In the genomic region with DNA sequence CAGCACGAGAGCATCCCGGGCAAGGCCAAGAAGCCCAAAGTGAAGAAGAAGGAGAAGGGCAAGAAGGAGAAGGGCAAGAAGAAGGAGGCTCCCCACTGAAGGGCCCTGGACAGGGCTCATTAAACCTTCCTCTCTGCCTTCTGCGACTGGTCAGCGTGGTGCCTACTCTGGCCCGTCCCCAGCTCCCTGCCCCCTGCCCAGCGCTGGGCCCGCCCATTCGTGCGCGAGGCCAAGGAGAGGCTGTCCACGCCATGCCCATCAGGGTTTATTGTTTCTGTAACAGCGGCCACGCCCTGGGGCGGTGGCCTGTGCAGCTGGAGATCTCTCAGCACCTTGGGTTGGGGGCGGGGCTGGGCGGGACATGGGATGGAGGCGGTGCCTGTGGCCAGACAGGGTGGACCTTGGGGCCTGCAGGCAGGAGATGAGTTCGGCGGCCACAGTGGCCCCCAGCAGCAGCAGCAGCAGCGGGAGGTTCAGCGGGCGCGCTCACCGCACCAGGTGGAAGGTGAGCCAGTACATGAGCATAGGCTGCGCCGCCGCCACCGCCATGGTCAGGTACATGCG, we compare ENCODE assay signal across 11 cellular contexts. TPM values are rescaled to one million over a fixed set of nuclear protein-coding genes. Genes with fewer than 3 reads are reported as not detected.
DNase-seq lines count a peak whose midpoint lies in the region; ATAC-seq and TF ChIP-seq lines count a peak whose summit lies in the region.
"Had no signal": no experiment of that assay in that cellular context is flagged by ENCODE, and none has a peak within 500 bp of the region (broad histone marks: within the 10 kb centered on the region; RNA-seq: fewer than 3 reads in every experiment).

No MANE protein-coding gene starts in this region.

- peak; percentile 86 for ATAC-seq in WTC11
- no peak for ATAC-seq in activated CD8-positive, alpha-beta T cell treated with anti-CD3 and anti-CD28 coated beads for 36 hours
- ATAC-seq in T-helper 17 cell = no peak

- H3K27me3 Mint-ChIP-seq in WTC11 (ENCODE audit: low read depth) (peaks cover 4% of the 10 kb centered on the region), type B pancreatic cell (no peaks in the 10 kb centered on the region), T-helper 17 cell (no peaks in the 10 kb centered on the region)
- no peaks in the 10 kb centered on the region for H3K27me3 Mint-ChIP-seq in activated CD8-positive, alpha-beta T cell treated with anti-CD3 and anti-CD28 coated beads for 36 hours
- H3K27me3 Mint-ChIP-seq: activated B cell treated with CpG ODN at 0.5 μM for 24 hours had no signal

- intact Hi-C loops in activated CD8-positive, alpha-beta T cell treated with anti-CD3 and anti-CD28 coated beads for 36 hours (cut with micrococcal nuclease) = no loop called here
- intact Hi-C loops in tibial artery (cut with DNase I; ENCODE audit: low total_unique reads) = no loop called here

- no peak overlapping the region for H3K4me3 ChIP-seq in tibial artery

- H3K9me3 Mint-ChIP-seq in WTC11 = no peaks in the 10 kb centered on the region
- no peaks in the 10 kb centered on the region for H3K9me3 Mint-ChIP-seq in type B pancreatic cell
- H3K9me3 Mint-ChIP-seq in activated CD8-positive, alpha-beta T cell treated with anti-CD3 and anti-CD28 coated beads for 36 hours = no peaks in the 10 kb centered on the region
- H3K9me3 Mint-ChIP-seq: activated B cell treated with CpG ODN at 0.5 μM for 24 hours had no signal

- H3K4me1 Mint-ChIP-seq in WTC11 (peaks cover 16% of the 10 kb centered on the region), type B pancreatic cell (ENCODE audit: unreplicated experiment) (no peaks in the 10 kb centered on the region), T-helper 17 cell (peaks cover 2% of the 10 kb centered on the region)
- H3K4me1 Mint-ChIP-seq in activated CD8-positive, alpha-beta T cell treated with anti-CD3 and anti-CD28 coated beads for 36 hours (ENCODE audit: low read depth) = no peaks in the 10 kb centered on the region
- H3K4me1 Mint-ChIP-seq: activated B cell treated with CpG ODN at 0.5 μM for 24 hours had no signal

- H3K9me3 ChIP-seq in tibial artery = no peaks in the 10 kb centered on the region
- no peaks in the 10 kb centered on the region for H3K9me3 ChIP-seq in T-helper 17 cell (ENCODE audit: control insufficient read depth, low read length, poor library complexity, severe bottlenecking)

- H3K36me3 ChIP-seq in tibial artery = peaks cover 23 to 61% (median 27%) of the 10 kb centered on the region in 3 donors

- H3K27ac Mint-ChIP-seq in WTC11 = peak overlapping the region; percentile 88
- H3K27ac Mint-ChIP-seq in type B pancreatic cell = peak overlapping the region; percentile 96
- H3K27ac Mint-ChIP-seq in activated CD8-positive, alpha-beta T cell treated with anti-CD3 and anti-CD28 coated beads for 36 hours = no peak overlapping the region
- H3K27ac Mint-ChIP-seq in T-helper 17 cell = no peak overlapping the region
- H3K27ac Mint-ChIP-seq: activated B cell treated with CpG ODN at 0.5 μM for 24 hours had no signal

- no peaks in the 10 kb centered on the region for H3K27me3 ChIP-seq in tibial artery

- DNase-seq in NCI-H1417 (lab: John Stamatoyannopoulos, UW) = peak; percentile 23 to 78 (median 36)
- DNase-seq in NCI-H1417 treated with DMSO at 0.1 percent for 48 hours (lab: John Stamatoyannopoulos, UW) = no peak
- DNase-seq in WTC11 (ENCODE audit: low spot score) = peak; percentile 90
- peak; percentile 96 for DNase-seq in iPS-NIHi7 (ENCODE audit: extremely low spot score)
- DNase-seq in type B pancreatic cell (ENCODE audit: extremely low spot score, unreplicated experiment) = no peak
- no peak for DNase-seq in activated CD8-positive, alpha-beta T cell treated with anti-CD3 and anti-CD28 coated beads for 36 hours
- no peak for DNase-seq in tibial artery
- no peak for DNase-seq in T-helper 17 cell
- DNase-seq: activated B cell treated with CpG ODN at 0.5 μM for 24 hours had no signal

- H3K4me3 Mint-ChIP-seq in WTC11 = peak overlapping the region; percentile 74
- H3K4me3 Mint-ChIP-seq in type B pancreatic cell = peak overlapping the region; percentile 89
- H3K4me3 Mint-ChIP-seq in activated CD8-positive, alpha-beta T cell treated with anti-CD3 and anti-CD28 coated beads for 36 hours = no peak overlapping the region
- H3K4me3 Mint-ChIP-seq in T-helper 17 cell = no peak overlapping the region
- H3K4me3 Mint-ChIP-seq: activated B cell treated with CpG ODN at 0.5 μM for 24 hours had no signal

- H3K36me3 Mint-ChIP-seq in WTC11 = no peaks in the 10 kb centered on the region
- no peaks in the 10 kb centered on the region for H3K36me3 Mint-ChIP-seq in type B pancreatic cell
- peaks cover 9% of the 10 kb centered on the region for H3K36me3 Mint-ChIP-seq in activated CD8-positive, alpha-beta T cell treated with anti-CD3 and anti-CD28 coated beads for 36 hours (ENCODE audit: low read depth)
- H3K36me3 Mint-ChIP-seq in T-helper 17 cell (ENCODE audit: low read depth) = peaks cover 3% of the 10 kb centered on the region

- TF ChIP-seq CTCF in WTC11 (IDR thresholded peaks at IDR 0.05) (no peak), type B pancreatic cell (conservative IDR thresholded peaks at IDR 0.05) (no peak), tibial artery (IDR thresholded peaks at IDR 0.05) (no peak)
- no peak for TF ChIP-seq CTCF in activated CD8-positive, alpha-beta T cell treated with anti-CD3 and anti-CD28 coated beads for 36 hours (IDR thresholded peaks at IDR 0.05)

- no peak overlapping the region for H3K27ac ChIP-seq in tibial artery

- CTCF ChIA-PET in WTC11 (lab: Charles Lee) = interaction anchor here (0.6 to 2.3 kb wide), 11 partner anchors 15 to 98 kb away, joined by 3 to 12 read pairs (median 7); a partner anchor contains a TSS
- CTCF ChIA-PET in activated CD8-positive, alpha-beta T cell treated with anti-CD3 and anti-CD28 coated beads for 36 hours (lab: Charles Lee) = no interaction called here

- H3K4me1 ChIP-seq in tibial artery = no peaks in the 10 kb centered on the region

- POLR2A ChIA-PET in WTC11 (lab: Charles Lee) = interaction anchor here (0.5 to 2.6 kb wide), 13 partner anchors 9 to 342 kb away, joined by 3 to 17 read pairs (median 3); a partner anchor contains a TSS
- POLR2A ChIA-PET in activated CD8-positive, alpha-beta T cell treated with anti-CD3 and anti-CD28 coated beads for 36 hours (lab: Charles Lee) = no interaction called here

TF ChIP-seq in WTC11, 78 proteins besides CTCF, POLR2A, EP300 and RAD21:
- TF ChIP-seq, protein P1, sequence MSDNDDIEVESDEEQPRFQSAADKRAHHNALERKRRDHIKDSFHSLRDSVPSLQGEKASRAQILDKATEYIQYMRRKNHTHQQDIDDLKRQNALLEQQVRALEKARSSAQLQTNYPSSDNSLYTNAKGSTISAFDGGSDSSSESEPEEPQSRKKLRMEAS (CRISPR knock-in tag; IDR thresholded peaks at IDR 0.05) = peak; percentile 67; the same call in 1 of the 2 replicates
- TF ChIP-seq SMAD3 (CRISPR knock-in tag; IDR thresholded peaks at IDR 0.05; ENCODE audit: borderline replicate concordance) = no peak
- TF ChIP-seq SP1 (CRISPR knock-in tag; conservative IDR thresholded peaks at IDR 0.05) = peak; percentile 90
- TF ChIP-seq SOX15 (CRISPR knock-in tag; IDR thresholded peaks at IDR 0.05) = no peak
- no peak for TF ChIP-seq ESRRA (CRISPR knock-in tag; IDR thresholded peaks at IDR 0.05; ENCODE audit: borderline replicate concordance)
- TF ChIP-seq ZNF219 (CRISPR knock-in tag; IDR thresholded peaks at IDR 0.05; ENCODE audit: borderline replicate concordance) = 0 out of 2 replicates have a peak, but pooled peaks have one; percentile 38
- TF ChIP-seq ZNF416 (CRISPR knock-in tag; IDR thresholded peaks at IDR 0.05) = 0 out of 2 replicates have a peak, but pooled peaks have one; percentile 25
- peak; percentile 33; the same call in 1 of the 2 replicates for TF ChIP-seq MYBL2 (CRISPR knock-in tag; IDR thresholded peaks at IDR 0.05)
- no peak for TF ChIP-seq ZNF232 (CRISPR knock-in tag; IDR thresholded peaks at IDR 0.05)

RNA-seq across cellular contexts. Expression of a gene that starts 0.9 kb away (rescaled TPM):
- total RNA-seq in WTC11 (2021) = 16.1 to 22.3 TPM (median 21.3 TPM) in 3 replicates
- 46.8 and 270 TPM in 2 replicates for total RNA-seq in type B pancreatic cell (ENCODE audit: low replicate concordance)
- not detected for total RNA-seq in activated CD8-positive, alpha-beta T cell treated with anti-CD3 and anti-CD28 coated beads for 36 hours
- total RNA-seq in T-helper 17 cell = 10 to 100 TPM in 1 of 2 donors, under 1 TPM in 1; 0.94 to 11.8 TPM
- total RNA-seq: A673, cerebellum had no signal

RNA-seq across cellular contexts. Expression of a gene that starts 10.8 kb away (rescaled TPM):
- total RNA-seq in WTC11 (2021) = 83.3 to 92.5 TPM (median 90.1 TPM) in 3 replicates
- 41.0 and 42.9 TPM in 2 replicates for total RNA-seq in type B pancreatic cell (ENCODE audit: low replicate concordance)
- 10 to 100 TPM; 75.6 to 79.0 TPM for total RNA-seq in activated CD8-positive, alpha-beta T cell treated with anti-CD3 and anti-CD28 coated beads for 36 hours
- total RNA-seq in T-helper 17 cell = 10 to 100 TPM; 31.1 to 39.4 TPM

RNA-seq across cellular contexts. Expression of a gene that starts 14.7 kb away (rescaled TPM):
- total RNA-seq in WTC11 (2021) = 12.9 to 18.3 TPM (median 13.2 TPM) in 3 replicates
- 5.2 and 14.4 TPM in 2 replicates for total RNA-seq in type B pancreatic cell (ENCODE audit: low replicate concordance)
- 10 to 100 TPM; 10.3 to 11.9 TPM for total RNA-seq in activated CD8-positive, alpha-beta T cell treated with anti-CD3 and anti-CD28 coated beads for 36 hours
- 10 to 100 TPM in 1 of 2 donors, 1 to 10 TPM in 1; 6.5 to 10.8 TPM for total RNA-seq in T-helper 17 cell
- total RNA-seq: A673 had no signal

RNA-seq across cellular contexts. Expression of a gene that starts 30.7 kb away (rescaled TPM):
- total RNA-seq in WTC11 (2021) (4.6 to 8.7 TPM (median 6.3 TPM) in 3 replicates), type B pancreatic cell (ENCODE audit: low replicate concordance) (5.2 and 11.9 TPM in 2 replicates), T-helper 17 cell (10 to 100 TPM in 1 of 2 donors, 1 to 10 TPM in 1; 9.1 to 13.3 TPM)
- 1 to 10 TPM; 3.4 to 5.8 TPM for total RNA-seq in activated CD8-positive, alpha-beta T cell treated with anti-CD3 and anti-CD28 coated beads for 36 hours

RNA-seq across cellular contexts. Expression of a gene that starts 40.6 kb away (rescaled TPM):
- total RNA-seq in WTC11 (2021) (335 to 400 TPM (median 358 TPM) in 3 replicates), type B pancreatic cell (ENCODE audit: low replicate concordance) (243 and 526 TPM in 2 replicates), T-helper 17 cell (10 to 100 TPM; 32.2 to 49.1 TPM)
- total RNA-seq in activated CD8-positive, alpha-beta T cell treated with anti-CD3 and anti-CD28 coated beads for 36 hours = 10 to 100 TPM; 56.2 to 68.4 TPM
- total RNA-seq: A673 had no signal

Comparison
In these comparisons a context has a peak if more than half of its experiments do, and no peak if none do; other contexts are left out.
1. DNase-seq: peak in NCI-H1417 (3 of 3), WTC11 (single experiment) and iPS-NIHi7 (single experiment); none in NCI-H1417 treated with DMSO at 0.1 percent for 48 hours (single experiment), type B pancreatic cell (single experiment), activated CD8-positive, alpha-beta T cell treated with anti-CD3 and anti-CD28 coated beads for 36 hours (single experiment), tibial artery (0 of 2) and T-helper 17 cell (0 of 3).
2. H3K27ac Mint-ChIP-seq: peak in WTC11 (single experiment) and type B pancreatic cell (single experiment); none in activated CD8-positive, alpha-beta T cell treated with anti-CD3 and anti-CD28 coated beads for 36 hours (single experiment) and T-helper 17 cell (single experiment).
3. H3K4me3 Mint-ChIP-seq: peak in WTC11 (single experiment) and type B pancreatic cell (single experiment); none in activated CD8-positive, alpha-beta T cell treated with anti-CD3 and anti-CD28 coated beads for 36 hours (single experiment) and T-helper 17 cell (single experiment).